In the genomic region with DNA sequence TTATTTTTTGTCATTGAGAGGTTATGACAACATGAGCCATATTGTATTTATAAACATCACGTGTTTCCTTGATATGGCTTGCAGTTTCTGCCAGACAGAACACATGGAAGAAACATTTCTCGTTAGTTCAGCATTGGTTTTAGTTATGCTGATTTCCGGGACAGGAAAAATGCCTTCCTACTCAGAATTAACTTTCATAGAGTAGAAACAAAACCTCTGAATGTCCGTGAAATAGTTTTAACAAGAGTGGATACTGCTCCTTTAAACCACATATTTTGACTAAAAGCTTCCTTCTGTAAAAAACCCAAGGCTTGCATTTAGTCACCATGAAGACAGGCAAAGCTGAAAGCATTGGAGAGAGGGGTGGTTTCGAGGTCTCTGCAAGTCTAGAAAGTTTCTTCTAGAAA, we compare ENCODE assay signal across 8 cellular contexts.
DNase-seq lines count a peak whose midpoint lies in the region; ATAC-seq and TF ChIP-seq lines count a peak whose summit lies in the region.

No MANE protein-coding gene starts in this region.

- H3K4me3 ChIP-seq in SK-N-SH (ENCODE audit: low read depth in 2 of 2, low read length in 1 of 2): peak overlapping the region in 1 of 2 experiments; percentile 25; a peak in 2 of 4 replicates
- peak overlapping the region in 1 of 2 experiments; percentile 87 for H3K4me3 ChIP-seq in mesenchymal stem cell (ENCODE audit: insufficient read depth in 1 of 2, low read depth in 1 of 2, low read length in 2 of 2)

- no peaks in the 10 kb centered on the region for H3K9me3 ChIP-seq in SK-N-SH
- H3K9me3 ChIP-seq in mesenchymal stem cell (ENCODE audit: control insufficient read depth, low read length): no peaks in the 10 kb centered on the region

- H3K27me3 ChIP-seq in SK-N-SH (ENCODE audit: insufficient read depth) (no peaks in the 10 kb centered on the region), mesenchymal stem cell (ENCODE audit: control insufficient read depth in 1 of 2, insufficient read depth in 1 of 2, low read length in 2 of 2) (no peaks in the 10 kb centered on the region)

- H2BK15ac ChIP-seq in mesenchymal stem cell (ENCODE audit: low read depth, poor library complexity, severe bottlenecking): no peak overlapping the region

- no peaks in the 10 kb centered on the region for H4K20me1 ChIP-seq in SK-N-SH (ENCODE audit: insufficient read depth)

- H3K4me1 ChIP-seq in SK-N-SH (ENCODE audit: control insufficient read depth in 1 of 2, insufficient read depth in 2 of 2, low read depth in 1 of 2, low read length in 1 of 2) (peaks cover 23 to 41% of the 10 kb centered on the region in 2 experiments), mesenchymal stem cell (ENCODE audit: control insufficient read depth, insufficient read depth, low read depth, low read length) (peaks cover 6% of the 10 kb centered on the region)

- no peak for TF ChIP-seq EP300 in SK-N-SH (IDR thresholded peaks at IDR 0.05; ENCODE audit: borderline replicate concordance in 1 of 2, low read depth in 1 of 2, low read length in 1 of 2)

- DNase-seq in H4 (ENCODE audit: low spot score) (peak; percentile 18), SK-N-SH (no peak), mesenchymal stem cell (peak; percentile 38), A172 (ENCODE audit: low spot score) (no peak), D341Med (ENCODE audit: low spot score) (no peak), NCI-H146 treated with DMSO at 0.1 percent for 48 hours (lab: John Stamatoyannopoulos, UW; ENCODE audit: unreplicated experiment) (no peak), NCI-H1092 treated with DMSO at 0.1 percent for 48 hours (lab: John Stamatoyannopoulos, UW) (no peak)

- 16% methylated on average over 5 of the region's 5 CpGs for WGBS in SK-N-SH (ENCODE audit: low lambda C conversion rate)
- WGBS in mesenchymal stem cell: 77% methylated on average over 5 of the region's 5 CpGs

- H3K79me2 ChIP-seq in SK-N-SH (ENCODE audit: insufficient read depth): no peaks in the 10 kb centered on the region

- H2BK12ac ChIP-seq in mesenchymal stem cell (ENCODE audit: low read length in 2 of 2): no peak overlapping the region

- H2BK120ac ChIP-seq in mesenchymal stem cell (ENCODE audit: low read depth, low read length): no peak overlapping the region

- H3K9me2 ChIP-seq in SK-N-SH: no peaks in the 10 kb centered on the region

- H3K9ac ChIP-seq in SK-N-SH (peak overlapping the region; percentile 43; the same call in 1 of the 2 replicates), mesenchymal stem cell (ENCODE audit: low read length) (peak overlapping the region; percentile 96)

- H3F3A ChIP-seq in SK-N-SH (replicated peaks; ENCODE audit: insufficient read depth): peaks cover 32% of the 10 kb centered on the region

- no peak overlapping the region for H3K14ac ChIP-seq in mesenchymal stem cell (ENCODE audit: low read length in 2 of 2)

- no peak overlapping the region for H3K18ac ChIP-seq in mesenchymal stem cell (ENCODE audit: low read depth in 1 of 2, low read length in 2 of 2)

- no peak overlapping the region for H2BK5ac ChIP-seq in mesenchymal stem cell (ENCODE audit: low read depth, low read length, poor library complexity, severe bottlenecking)

- H3K36me3 ChIP-seq in SK-N-SH (replicated peaks in 1 of 2; ENCODE audit: control insufficient read depth in 1 of 2, insufficient read depth in 2 of 2, low read length in 1 of 2) (no peaks in the 10 kb centered on the region), mesenchymal stem cell (ENCODE audit: control insufficient read depth in 1 of 2, insufficient read depth in 2 of 2, low read depth in 1 of 2, low read length in 2 of 2) (no peaks in the 10 kb centered on the region)

- TF ChIP-seq RAD21 in SK-N-SH (IDR thresholded peaks at IDR 0.05; ENCODE audit: low read length): no peak

- CTCF ChIA-PET in SK-N-SH (lab: Yijun Ruan, JAX): no interaction called here

- H3K4ac ChIP-seq in mesenchymal stem cell (ENCODE audit: low read depth in 1 of 2, low read length in 2 of 2): no peak overlapping the region

- H4K91ac ChIP-seq in mesenchymal stem cell (ENCODE audit: low read length): no peak overlapping the region

- H3K27ac ChIP-seq in SK-N-SH (ENCODE audit: low read depth in 2 of 2, low read length in 1 of 2) (peak overlapping the region; percentile 71 to 84; a peak in 3 of 4 replicates), mesenchymal stem cell (ENCODE audit: low read length, poor library complexity, severe bottlenecking) (peak overlapping the region; percentile 32)

- peak overlapping the region; percentile 63 for H3K4me2 ChIP-seq in SK-N-SH
- no peak overlapping the region for H3K4me2 ChIP-seq in mesenchymal stem cell (ENCODE audit: low read length, poor library complexity, severe bottlenecking)

- H4K8ac ChIP-seq in mesenchymal stem cell (ENCODE audit: low read length): no peak overlapping the region

- ATAC-seq in GM18502 (IDR thresholded peaks at IDR 0.05; ENCODE audit: poor library complexity, unreplicated experiment): peak; percentile 97

- no peaks in the 10 kb centered on the region for H3K79me1 ChIP-seq in mesenchymal stem cell (replicated peaks; ENCODE audit: low read length, poor library complexity, severe bottlenecking)

- no peak overlapping the region for H3K23ac ChIP-seq in mesenchymal stem cell (ENCODE audit: low read length in 2 of 2)

- H2AK5ac ChIP-seq in mesenchymal stem cell (ENCODE audit: low read length, severe bottlenecking): no peak overlapping the region

- no peak for TF ChIP-seq CTCF in SK-N-SH (IDR thresholded peaks at IDR 0.05)

- H2AFZ ChIP-seq in SK-N-SH (ENCODE audit: low read depth) (peak overlapping the region; percentile 79), mesenchymal stem cell (ENCODE audit: low read depth, low read length) (no peak overlapping the region)

- POLR2A ChIA-PET in SK-N-SH (lab: Yijun Ruan, JAX): no interaction called here

TF ChIP-seq in SK-N-SH, 30 proteins besides CTCF, POLR2A, EP300 and RAD21:
- TF ChIP-seq EZH2phosphoT487 (IDR thresholded peaks at IDR 0.05; ENCODE audit: borderline replicate concordance, low read depth): no peak
- TF ChIP-seq, protein P1, sequence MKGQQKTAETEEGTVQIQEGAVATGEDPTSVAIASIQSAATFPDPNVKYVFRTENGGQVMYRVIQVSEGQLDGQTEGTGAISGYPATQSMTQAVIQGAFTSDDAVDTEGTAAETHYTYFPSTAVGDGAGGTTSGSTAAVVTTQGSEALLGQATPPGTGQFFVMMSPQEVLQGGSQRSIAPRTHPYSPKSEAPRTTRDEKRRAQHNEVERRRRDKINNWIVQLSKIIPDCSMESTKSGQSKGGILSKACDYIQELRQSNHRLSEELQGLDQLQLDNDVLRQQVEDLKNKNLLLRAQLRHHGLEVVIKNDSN (IDR thresholded peaks at IDR 0.05; ENCODE audit: borderline replicate concordance, low read depth): peak; percentile 52; the same call in 1 of the 2 replicates
- no peak for TF ChIP-seq TEAD4 (IDR thresholded peaks at IDR 0.05; ENCODE audit: borderline replicate concordance, insufficient read depth)
- TF ChIP-seq MEF2A (IDR thresholded peaks at IDR 0.05; ENCODE audit: borderline replicate concordance, low read depth): 0 out of 2 replicates have a peak, but pooled peaks have one; percentile 9
- TF ChIP-seq SIN3A (IDR thresholded peaks at IDR 0.05; ENCODE audit: borderline replicate concordance, low read depth, low read length): no peak
- TF ChIP-seq, protein P2, sequence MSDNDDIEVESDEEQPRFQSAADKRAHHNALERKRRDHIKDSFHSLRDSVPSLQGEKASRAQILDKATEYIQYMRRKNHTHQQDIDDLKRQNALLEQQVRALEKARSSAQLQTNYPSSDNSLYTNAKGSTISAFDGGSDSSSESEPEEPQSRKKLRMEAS (IDR thresholded peaks at IDR 0.05; ENCODE audit: low read depth): peak; percentile 75
- no peak for TF ChIP-seq GATA2 (CRISPR knock-in tag; IDR thresholded peaks at IDR 0.05)
- peak; percentile 83 for TF ChIP-seq MXI1 (IDR thresholded peaks at IDR 0.05; ENCODE audit: low read depth, low read length)
- TF ChIP-seq SMC3 (IDR thresholded peaks at IDR 0.05; ENCODE audit: low read depth, low read length): no peak

Comparison
In these comparisons a context has a peak if more than half of its experiments do, and no peak if none do; other contexts are left out.
1. DNase-seq: peak in H4 (single experiment) and mesenchymal stem cell (single experiment); none in SK-N-SH (single experiment), A172 (single experiment), D341Med (single experiment), NCI-H146 treated with DMSO at 0.1 percent for 48 hours (single experiment) and NCI-H1092 treated with DMSO at 0.1 percent for 48 hours (single experiment).